ENCODE assay signal across 9 cellular contexts in the genomic region with DNA sequence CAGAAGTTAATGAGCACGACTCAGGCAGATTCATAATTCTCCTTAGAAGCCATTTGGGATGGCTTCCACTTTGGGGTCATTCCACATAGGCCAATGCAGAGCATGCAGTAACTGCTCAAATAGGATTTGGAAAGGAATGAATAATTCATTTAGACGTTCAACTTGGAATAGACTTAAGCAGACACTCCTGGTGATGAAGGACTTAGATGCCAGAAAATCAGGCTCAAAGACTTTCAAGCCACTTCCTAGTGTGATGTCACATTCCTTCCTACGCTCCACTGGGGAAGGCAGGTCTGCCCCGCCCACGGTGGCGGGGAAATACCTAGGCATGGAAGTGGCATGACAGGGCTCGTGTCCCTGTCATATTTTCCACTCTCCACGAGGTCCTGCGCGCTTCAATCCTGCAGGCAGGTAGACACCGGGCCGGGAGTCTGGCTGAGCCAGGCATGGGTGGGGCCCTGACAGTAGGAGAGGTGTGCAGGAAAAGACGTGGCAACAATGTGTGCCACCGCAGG. TPM values are rescaled to one million over a fixed set of nuclear protein-coding genes. Genes with fewer than 3 reads are reported as not detected.
DNase-seq lines count a peak whose midpoint lies in the region; ATAC-seq and TF ChIP-seq lines count a peak whose summit lies in the region.
"Had no signal": no experiment of that assay in that cellular context is flagged by ENCODE, and none has a peak within 500 bp of the region (broad histone marks: within the 10 kb centered on the region; RNA-seq: fewer than 3 reads in every experiment).

A gene (plus strand): TSS at position 348 of the 515 bp plus-strand sequence. CDS start 845 bp downstream, outside the sequence.

- H3K79me2 ChIP-seq in H9 (ENCODE audit: insufficient read depth, low read length) (no peaks in the 10 kb centered on the region), Karpas-422 (ENCODE audit: low read length) (no peaks in the 10 kb centered on the region)

- H4K20me1 ChIP-seq in H9 (ENCODE audit: control insufficient read depth, insufficient read depth, insufficient read length) (no peaks in the 10 kb centered on the region), Karpas-422 (ENCODE audit: insufficient read depth, low read depth, low read length) (no peaks in the 10 kb centered on the region)

- H4K5ac ChIP-seq in H9 (ENCODE audit: insufficient read length, low read depth, low read length), result no peak within 1 kb of the TSS

- H3K27me3 Mint-ChIP-seq in H9 (ENCODE audit: low read depth), result peaks cover 43% of the 10 kb centered on the region
- H3K27me3 Mint-ChIP-seq in activated naive CD8-positive, alpha-beta T cell, result peaks cover 11% of the 10 kb centered on the region

- H3T11ph ChIP-seq in H9 (ENCODE audit: low read length), result no peak within 1 kb of the TSS

- H3K23ac ChIP-seq in H9 (ENCODE audit: insufficient read length, low read depth, low read length), result no peak within 1 kb of the TSS

- H3K9me3 ChIP-seq in H9 (ENCODE audit: control insufficient read depth, low read depth, low read length), result no peaks in the 10 kb centered on the region
- H3K9me3 ChIP-seq in iPS-18c (ENCODE audit: control insufficient read depth, insufficient read depth, low read length), result no peaks in the 10 kb centered on the region
- H3K9me3 ChIP-seq in skeletal muscle satellite cell (replicated peaks; ENCODE audit: low read length), result no peaks in the 10 kb centered on the region
- no peaks in the 10 kb centered on the region for H3K9me3 ChIP-seq in Karpas-422 (ENCODE audit: low read length)

- no peaks in the 10 kb centered on the region for H3K9me2 ChIP-seq in Karpas-422 (replicated peaks; ENCODE audit: insufficient read depth, low read length)

- H2BK12ac ChIP-seq in H9 (ENCODE audit: insufficient read length, low read depth, low read length), result no peak within 1 kb of the TSS

- H2BK5ac ChIP-seq in H9 (ENCODE audit: insufficient read length, low read length), result no peak within 1 kb of the TSS

- H3K9me3 Mint-ChIP-seq in H9, result peaks cover 0 to 2% of the 10 kb centered on the region in 2 experiments; a peak in 1 of 5 replicates
- H3K9me3 Mint-ChIP-seq in activated naive CD8-positive, alpha-beta T cell (ENCODE audit: low read depth), result no peaks in the 10 kb centered on the region

- peaks cover 0 to 4% of the 10 kb centered on the region in 2 experiments; a peak in 1 of 4 replicates for H3K4me1 Mint-ChIP-seq in H9
- peaks cover 9% of the 10 kb centered on the region for H3K4me1 Mint-ChIP-seq in activated naive CD8-positive, alpha-beta T cell (ENCODE audit: low read depth)

- peak within 1 kb of the TSS; percentile 65 to 70 for H3K4me3 Mint-ChIP-seq in H9
- peak within 1 kb of the TSS; percentile 84 for H3K4me3 Mint-ChIP-seq in activated naive CD8-positive, alpha-beta T cell

- no peaks in the 10 kb centered on the region for H3K23me2 ChIP-seq in H9 (ENCODE audit: insufficient read length, low read depth, low read length, poor library complexity, severe bottlenecking)

- no peak within 1 kb of the TSS for H2AK5ac ChIP-seq in H9 (ENCODE audit: insufficient read length, low read length)

- no peak within 1 kb of the TSS for H3K9ac ChIP-seq in H9 (ENCODE audit: extremely low read depth, insufficient read length, low read length)
- H3K9ac ChIP-seq in skeletal muscle satellite cell (ENCODE audit: low read depth, low read length), result peak within 1 kb of the TSS; percentile 83
- H3K9ac ChIP-seq in Karpas-422 (ENCODE audit: low read length), result no peak within 1 kb of the TSS

- H3K36me3 Mint-ChIP-seq in H9 (ENCODE audit: insufficient read depth in 1 of 3, low read depth in 3 of 3), result no peaks in the 10 kb centered on the region
- H3K36me3 Mint-ChIP-seq in activated naive CD8-positive, alpha-beta T cell, result no peaks in the 10 kb centered on the region

- H3K27ac Mint-ChIP-seq in H9, result no peak within 1 kb of the TSS
- peak within 1 kb of the TSS; percentile 88 for H3K27ac Mint-ChIP-seq in activated naive CD8-positive, alpha-beta T cell

- TF ChIP-seq CTCF in H9 (conservative IDR thresholded peaks at IDR 0.05), result no peak

- peak within 1 kb of the TSS; percentile 28; the same call in 1 of the 2 replicates for H3K4me3 ChIP-seq in iPS-18c (ENCODE audit: insufficient read depth, low read depth, low read length)
- peak within 1 kb of the TSS; percentile 79 for H3K4me3 ChIP-seq in skeletal muscle satellite cell (ENCODE audit: low read length)
- H3K4me3 ChIP-seq in Karpas-422 (ENCODE audit: low read length), result no peak within 1 kb of the TSS

- H3K4ac ChIP-seq in H9 (ENCODE audit: low read depth, low read length), result no peak within 1 kb of the TSS

- H3K56ac ChIP-seq in H9 (ENCODE audit: insufficient read length, low read depth, low read length), result no peak within 1 kb of the TSS

- no peak within 1 kb of the TSS for H4K8ac ChIP-seq in H9 (replicated peaks; ENCODE audit: insufficient read length, low read depth, low read length)

- peaks cover 4% of the 10 kb centered on the region for H3K27me3 ChIP-seq in H9 (ENCODE audit: insufficient read depth, low read length)
- no peaks in the 10 kb centered on the region for H3K27me3 ChIP-seq in skeletal muscle satellite cell (ENCODE audit: control insufficient read depth, insufficient read depth, low read length)
- no peaks in the 10 kb centered on the region for H3K27me3 ChIP-seq in Karpas-422 (ENCODE audit: low read length)

- H3K14ac ChIP-seq in H9 (ENCODE audit: insufficient read depth, low read length), result no peak within 1 kb of the TSS

- H4K91ac ChIP-seq in H9 (ENCODE audit: insufficient read length, low read depth, low read length), result no peak within 1 kb of the TSS

- ATAC-seq in GM18520 (IDR thresholded peaks at IDR 0.05; ENCODE audit: unreplicated experiment), result no peak

- no peak within 1 kb of the TSS for H3K27ac ChIP-seq in H9 (ENCODE audit: insufficient read length, low read depth, low read length)
- no peak within 1 kb of the TSS for H3K27ac ChIP-seq in Karpas-422 (ENCODE audit: low read length)

- no peak for DNase-seq in H9
- DNase-seq in NCI-H1694 (lab: John Stamatoyannopoulos, UW), result no peak
- DNase-seq in NCI-H2107 (lab: John Stamatoyannopoulos, UW), result no peak
- DNase-seq in Karpas-422, result no peak
- DNase-seq: NCI-H1092 had no signal

- no peak within 1 kb of the TSS for H2BK20ac ChIP-seq in H9 (ENCODE audit: low read depth, low read length, poor library complexity, severe bottlenecking)

- H3K18ac ChIP-seq in H9 (ENCODE audit: insufficient read length, low read depth, low read length), result no peak within 1 kb of the TSS

- H3K4me1 ChIP-seq in H9 (ENCODE audit: insufficient read depth, low read length) (no peaks in the 10 kb centered on the region), skeletal muscle satellite cell (ENCODE audit: control insufficient read depth, insufficient read depth, low read length) (peaks cover 32% of the 10 kb centered on the region), Karpas-422 (ENCODE audit: low read length) (no peaks in the 10 kb centered on the region)

- no peak within 1 kb of the TSS; the same call in 1 of the 2 replicates for H2BK15ac ChIP-seq in H9 (ENCODE audit: low read depth, low read length)

- H2BK120ac ChIP-seq in H9 (ENCODE audit: low read depth, low read length, poor library complexity, severe bottlenecking), result no peak within 1 kb of the TSS

- peak within 1 kb of the TSS; percentile 24 for H3K4me2 ChIP-seq in H9 (ENCODE audit: insufficient read depth, insufficient read length, low read length)
- H3K4me2 ChIP-seq in skeletal muscle satellite cell (ENCODE audit: low read length), result peak within 1 kb of the TSS; percentile 99
- H3K4me2 ChIP-seq in Karpas-422 (ENCODE audit: low read depth, low read length, poor library complexity, severe bottlenecking), result no peak within 1 kb of the TSS

- no peak within 1 kb of the TSS for H2AFZ ChIP-seq in H9 (ENCODE audit: low read length)
- H2AFZ ChIP-seq in Karpas-422 (ENCODE audit: low read length), result no peak within 1 kb of the TSS

- H3K79me1 ChIP-seq in H9 (ENCODE audit: insufficient read depth, low read depth, low read length, poor library complexity, severe bottlenecking), result no peaks in the 10 kb centered on the region

- no CpG with 5 or more reads among the region's 14 CpGs for WGBS in H9 (ENCODE audit: extremely low coverage, insufficient read length, low lambda C conversion rate)

- H3K36me3 ChIP-seq in skeletal muscle satellite cell (ENCODE audit: insufficient read depth, low read length) (no peaks in the 10 kb centered on the region), Karpas-422 (ENCODE audit: insufficient read depth, low read length) (no peaks in the 10 kb centered on the region)

RNA-seq across cellular contexts. Expression of the gene that starts here (rescaled TPM):
- not detected in 2 replicates for total RNA-seq in H9 (2021)
- total RNA-seq in skeletal muscle satellite cell (2012; rRNA removed), result 0.66 and 1.5 TPM in 2 replicates
- not detected in 2 replicates for total RNA-seq in Karpas-422 (2014; rRNA removed; shearing (Covaris generic); ENCODE audit: low replicate concordance)
